ENCODE assay signal across 27 cellular contexts in genomic region chr1:245266105-245266504, GRCh38.
DNase-seq lines count a peak whose midpoint lies in the region; ATAC-seq, FAIRE-seq and TF ChIP-seq lines count a peak whose summit lies in the region.
"Had no signal": no experiment of that assay in that cellular context is flagged by ENCODE, and none has a peak within 500 bp of the region (broad histone marks: within the 10 kb centered on the region; RNA-seq: fewer than 3 reads in every experiment).

No MANE protein-coding gene starts in this region.

- H3K4me3 ChIP-seq in HepG2 (replicated peaks in 1 of 3; ENCODE audit: insufficient read depth in 1 of 3, low read depth in 2 of 3, low read length in 3 of 3), result no peak overlapping the region
- H3K4me3 ChIP-seq in right lobe of liver, result no peak overlapping the region
- H3K4me3 ChIP-seq in IMR-90 (ENCODE audit: insufficient read depth, low read depth, low read length), result no peak overlapping the region
- H3K4me3 ChIP-seq: BLaER1, GM12878 had no signal

- H2AFZ ChIP-seq in HepG2 (ENCODE audit: low read length), result no peak overlapping the region
- H2AFZ ChIP-seq in IMR-90 (replicated peaks; ENCODE audit: low read length, poor library complexity), result no peak overlapping the region

- TF ChIP-seq CTCF in HepG2 (CRISPR knock-in tag; IDR thresholded peaks at IDR 0.05) (no peak), right lobe of liver (IDR thresholded peaks at IDR 0.05) (no peak), IMR-90 (conservative IDR thresholded peaks at IDR 0.05; ENCODE audit: low read depth, low read length) (no peak), nephron progenitor cell (IDR thresholded peaks at IDR 0.05) (no peak)

- FAIRE-seq in HepG2 (lab: Jason Lieb, UNC), result no peak
- FAIRE-seq: GM12878, GM12892, GM18507 had no signal

- TF ChIP-seq POLR2A in HepG2 (IDR thresholded peaks at IDR 0.05; ENCODE audit: insufficient read depth in 1 of 2, low read depth in 2 of 2, low read length in 2 of 2) (no peak), right lobe of liver (IDR thresholded peaks at IDR 0.05) (no peak), IMR-90 (IDR thresholded peaks at IDR 0.05; ENCODE audit: low read depth, low read length) (no peak)

- H3K14ac ChIP-seq in IMR-90 (replicated peaks; ENCODE audit: low read depth, low read length), result no peak overlapping the region

- no peak for DNase-seq in HepG2 (ENCODE audit: low spot score)
- no peak for DNase-seq in right lobe of liver
- no peak for DNase-seq in IMR-90
- no peak for DNase-seq in nephron progenitor cell
- DNase-seq in Ammon's horn (ENCODE audit: low spot score), result no peak
- no peak for DNase-seq in NCI-H1105 (lab: John Stamatoyannopoulos, UW)
- DNase-seq in activated T-cell treated with anti-CD3 and anti-CD28 coated beads, Interleukin-2, amount 50 U/mL, for 24 hours, result no peak
- DNase-seq: AML-193; BE2C; C1 segment of cervical spinal cord; CD4-positive, alpha-beta memory T cell; CD4-positive, CD25-positive, alpha-beta regulatory T cell; CD8-positive, alpha-beta memory T cell; COR-L47; DMS 273 treated with DMSO at 0.1 percent for 48 hours; DMS153; DMS53; DMS79; DND-41; EL; GDM1 had no signal

- no peaks in the 10 kb centered on the region for H3K4me1 ChIP-seq in HepG2 (ENCODE audit: insufficient read depth, low read length)
- no peaks in the 10 kb centered on the region for H3K4me1 ChIP-seq in right lobe of liver
- no peaks in the 10 kb centered on the region for H3K4me1 ChIP-seq in IMR-90 (ENCODE audit: control insufficient read depth, insufficient read depth, low read length)
- H3K4me1 ChIP-seq: BLaER1 had no signal

- H3K4me3 Mint-ChIP-seq in nephron progenitor cell, result no peak overlapping the region
- no peak overlapping the region for H3K4me3 Mint-ChIP-seq in activated T-cell treated with anti-CD3 and anti-CD28 coated beads, Interleukin-2, amount 50 U/mL, for 24 hours
- H3K4me3 Mint-ChIP-seq: CD4-positive, alpha-beta memory T cell; CD8-positive, alpha-beta memory T cell had no signal

- H3K9ac ChIP-seq in HepG2 (ENCODE audit: insufficient read depth, low read depth, low read length) (no peak overlapping the region), IMR-90 (ENCODE audit: low read depth, low read length) (no peak overlapping the region)
- H3K9ac ChIP-seq: BLaER1 had no signal

- TF ChIP-seq RAD21 in HepG2 (CRISPR knock-in tag; IDR thresholded peaks at IDR 0.05) (no peak), IMR-90 (IDR thresholded peaks at IDR 0.05; ENCODE audit: low read length) (no peak)

- H3K9me3 ChIP-seq in HepG2 (ENCODE audit: low read length) (no peaks in the 10 kb centered on the region), right lobe of liver (no peaks in the 10 kb centered on the region), IMR-90 (ENCODE audit: control insufficient read depth, insufficient read depth, low read length) (peaks cover 2% of the 10 kb centered on the region; the same call in 1 of the 2 replicates)
- H3K9me3 ChIP-seq: BE2C had no signal

- no peak overlapping the region for H4K5ac ChIP-seq in IMR-90 (ENCODE audit: low read depth, low read length)

- H3K9me1 ChIP-seq in IMR-90 (ENCODE audit: insufficient read depth, low read length), result no peaks in the 10 kb centered on the region

- H3K36me3 ChIP-seq in HepG2 (replicated peaks in 1 of 2; ENCODE audit: control insufficient read depth in 1 of 2, insufficient read depth in 2 of 2, low read length in 2 of 2), result no peaks in the 10 kb centered on the region
- H3K36me3 ChIP-seq in right lobe of liver, result no peaks in the 10 kb centered on the region
- no peaks in the 10 kb centered on the region for H3K36me3 ChIP-seq in IMR-90 (ENCODE audit: control insufficient read depth, insufficient read depth, low read length)
- H3K36me3 ChIP-seq: BLaER1 had no signal

- ATAC-seq in HepG2 (no peak), right lobe of liver (no peak), IMR-90 (ENCODE audit: low read depth) (no peak)
- ATAC-seq: GM12878 had no signal

- H3K4ac ChIP-seq in IMR-90 (ENCODE audit: low read depth, low read length), result no peak overlapping the region

- no peaks in the 10 kb centered on the region for H3K79me1 ChIP-seq in IMR-90 (ENCODE audit: low read depth in 1 of 2, low read length in 2 of 2)

- H3K27ac ChIP-seq in HepG2 (ENCODE audit: extremely low read length, insufficient read depth, low read length) (no peak overlapping the region), right lobe of liver (no peak overlapping the region), IMR-90 (ENCODE audit: insufficient read depth, low read length) (no peak overlapping the region)
- H3K27ac ChIP-seq: 22Rv1, BLaER1 had no signal

- H3K27me3 ChIP-seq in HepG2 (ENCODE audit: control insufficient read depth in 1 of 2, insufficient read depth in 2 of 2, low read length in 2 of 2) (peaks cover 0 to 10% of the 10 kb centered on the region in 2 experiments; a peak in 2 of 5 replicates), right lobe of liver (no peaks in the 10 kb centered on the region), IMR-90 (ENCODE audit: control insufficient read depth, insufficient read depth, low read length) (no peaks in the 10 kb centered on the region)
- H3K27me3 ChIP-seq: BE2C, BLaER1 had no signal

- H4K91ac ChIP-seq in IMR-90 (ENCODE audit: insufficient read depth, low read depth, low read length), result no peak overlapping the region

- no peaks in the 10 kb centered on the region for H3K27me3 Mint-ChIP-seq in nephron progenitor cell (ENCODE audit: low read depth, poor library complexity)
- H3K27me3 Mint-ChIP-seq in activated T-cell treated with anti-CD3 and anti-CD28 coated beads, Interleukin-2, amount 50 U/mL, for 24 hours, result peaks cover 2% of the 10 kb centered on the region
- H3K27me3 Mint-ChIP-seq: CD4-positive, CD25-positive, alpha-beta regulatory T cell had no signal

- H3K18ac ChIP-seq in IMR-90 (ENCODE audit: low read depth, low read length), result no peak overlapping the region

- no peaks in the 10 kb centered on the region for H3K79me2 ChIP-seq in HepG2 (ENCODE audit: insufficient read depth, low read length)

- no peak overlapping the region for H2BK5ac ChIP-seq in IMR-90 (ENCODE audit: low read depth, low read length, poor library complexity, severe bottlenecking)

- in situ Hi-C loops in HepG2 (cut with HindIII; ENCODE audit: extremely low pct_ligation_motif_present, low pct_unique_long_range_greater_than_20kb) (no loop called here), IMR-90 (cut with MboI; ENCODE audit: low sequenced_read_pairs) (no loop called here)

- H3K4me1 Mint-ChIP-seq in nephron progenitor cell, result peaks cover 65% of the 10 kb centered on the region
- H3K4me1 Mint-ChIP-seq in activated T-cell treated with anti-CD3 and anti-CD28 coated beads, Interleukin-2, amount 50 U/mL, for 24 hours (ENCODE audit: low read depth), result no peaks in the 10 kb centered on the region
- H3K4me1 Mint-ChIP-seq: CD14-positive monocyte; CD4-positive, alpha-beta memory T cell; CD4-positive, CD25-positive, alpha-beta regulatory T cell; CD8-positive, alpha-beta memory T cell had no signal

- no peak overlapping the region for H3K56ac ChIP-seq in IMR-90 (ENCODE audit: extremely low read depth, insufficient read depth, low read length)

- H2BK120ac ChIP-seq in IMR-90 (ENCODE audit: low read depth, low read length), result no peak overlapping the region

- peaks cover 11% of the 10 kb centered on the region for H3K9me3 Mint-ChIP-seq in nephron progenitor cell
- peaks cover 6% of the 10 kb centered on the region for H3K9me3 Mint-ChIP-seq in activated T-cell treated with anti-CD3 and anti-CD28 coated beads, Interleukin-2, amount 50 U/mL, for 24 hours

- CTCF ChIA-PET in HepG2 (lab: Yijun Ruan, JAX; ENCODE audit: low intra/inter-chr PET ratio, low total read pairs) (no interaction called here), IMR-90 (lab: Yijun Ruan, JAX) (no interaction called here)

- H2BK20ac ChIP-seq in IMR-90 (ENCODE audit: low read depth, low read length), result no peak overlapping the region

- no peak overlapping the region for H2BK15ac ChIP-seq in IMR-90 (ENCODE audit: low read depth, low read length)

- no peaks in the 10 kb centered on the region for H4K20me1 ChIP-seq in HepG2 (ENCODE audit: insufficient read depth, low read length)
- H4K20me1 ChIP-seq in IMR-90 (ENCODE audit: insufficient read depth, low read length), result no peaks in the 10 kb centered on the region
- H4K20me1 ChIP-seq: BLaER1 had no signal

- dilution Hi-C loops in IMR-90 (cut with HindIII; ENCODE audit: low sequenced_read_pairs, unreplicated experiment), result no loop called here

- BruUV-seq in HepG2 (replicated peaks; lab: Mats Ljungman, UMichigan), result no TSS peak
- BruUV-seq in IMR-90 (replicated peaks; lab: Mats Ljungman, UMichigan), result no TSS peak

- TF ChIP-seq EP300 in HepG2 (IDR thresholded peaks at IDR 0.05; ENCODE audit: low read depth in 2 of 2, low read length in 2 of 2) (no peak), HepG2 (CRISPR knock-in tag; IDR thresholded peaks at IDR 0.05; ENCODE audit: borderline replicate concordance) (no peak)

- peaks cover 14% of the 10 kb centered on the region for H3K36me3 Mint-ChIP-seq in nephron progenitor cell (ENCODE audit: low read depth)
- H3K36me3 Mint-ChIP-seq in activated T-cell treated with anti-CD3 and anti-CD28 coated beads, Interleukin-2, amount 50 U/mL, for 24 hours (ENCODE audit: low read depth), result no peaks in the 10 kb centered on the region
- H3K36me3 Mint-ChIP-seq: CD4-positive, alpha-beta memory T cell; CD4-positive, CD25-positive, alpha-beta regulatory T cell; CD8-positive, alpha-beta memory T cell had no signal

- no peak overlapping the region for H2AK5ac ChIP-seq in IMR-90 (ENCODE audit: low read depth, low read length)

- H3K27ac Mint-ChIP-seq in nephron progenitor cell, result peak overlapping the region; percentile 59
- no peak overlapping the region for H3K27ac Mint-ChIP-seq in activated T-cell treated with anti-CD3 and anti-CD28 coated beads, Interleukin-2, amount 50 U/mL, for 24 hours
- H3K27ac Mint-ChIP-seq: CD14-positive monocyte; CD4-positive, alpha-beta memory T cell; CD4-positive, CD25-positive, alpha-beta regulatory T cell; CD8-positive, alpha-beta memory T cell had no signal

- intact Hi-C loops in HepG2 (cut with micrococcal nuclease; ENCODE audit: unreplicated experiment), result no loop called here
- intact Hi-C loops in right lobe of liver (cut with DNase I), result no loop called here
- intact Hi-C loops in IMR-90 (cut with micrococcal nuclease), result no loop called here

- H3K23ac ChIP-seq in IMR-90 (ENCODE audit: low read depth, low read length), result no peak overlapping the region

- no peak overlapping the region for H2AK9ac ChIP-seq in IMR-90 (replicated peaks; ENCODE audit: low read depth, low read length, poor library complexity)

- no peak overlapping the region for H4K8ac ChIP-seq in IMR-90 (ENCODE audit: low read depth in 2 of 2, low read length in 2 of 2)

- H3K4me2 ChIP-seq in HepG2 (ENCODE audit: low read depth, low read length) (no peak overlapping the region), IMR-90 (ENCODE audit: low read depth, low read length) (no peak overlapping the region)
- H3K4me2 ChIP-seq: BLaER1 had no signal

- POLR2A ChIA-PET in HepG2 (lab: Yijun Ruan, JAX) (no interaction called here), IMR-90 (lab: Charles Lee; ENCODE audit: unreplicated experiment) (no interaction called here)

TF ChIP-seq in HepG2, 621 proteins besides CTCF, POLR2A, EP300 and RAD21 (continues in another document):
- peak; percentile 28; the same call in 1 of the 2 replicates for TF ChIP-seq MAFF (IDR thresholded peaks at IDR 0.05; ENCODE audit: low read depth, low read length)

TF ChIP-seq in IMR-90, 13 proteins besides CTCF, POLR2A, EP300 and RAD21:
- TF ChIP-seq CHD1 (IDR thresholded peaks at IDR 0.05; ENCODE audit: low read depth, low read length) (no peak), MAFK (IDR thresholded peaks at IDR 0.05; ENCODE audit: low read depth, low read length) (peak; percentile 39)
TF ChIP-seq in IMR-90: peak in this region for 1.
